In the genomic region with DNA sequence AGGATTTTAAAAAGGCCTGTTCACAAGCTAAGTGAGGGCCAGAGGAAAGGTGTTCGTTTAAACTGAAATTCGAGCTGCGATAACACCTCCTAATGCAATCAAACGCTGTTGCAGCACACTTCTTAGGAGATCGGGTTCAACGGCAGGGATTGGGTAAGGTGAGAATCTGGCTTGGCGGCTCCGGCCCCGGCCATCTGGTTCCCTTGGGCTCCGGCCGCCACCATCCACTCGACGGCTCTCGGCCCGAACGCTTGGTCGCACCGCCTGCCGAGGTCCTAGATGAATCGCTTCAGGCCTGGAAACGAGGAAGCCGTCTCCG, we compare ENCODE assay signal across 8 cellular contexts. TPM values are rescaled to one million over a fixed set of nuclear protein-coding genes. Genes with fewer than 3 reads are reported as not detected.
A peak's percentile ranks its signal among the peaks of the same experiment; 100 is the strongest.
DNase-seq lines count a peak whose midpoint lies in the region; ATAC-seq, FAIRE-seq and TF ChIP-seq lines count a peak whose summit lies in the region.

No MANE protein-coding gene starts in this region.

- H3K79me2 ChIP-seq in K562 (ENCODE audit: control insufficient read depth, insufficient read depth, low read length): peaks cover 71% of the 10 kb centered on the region

- peak overlapping the region; percentile 95 to 98 for H3K9ac ChIP-seq in K562 (ENCODE audit: insufficient read depth in 1 of 2, low read depth in 2 of 2, low read length in 2 of 2)

- no peak for TF ChIP-seq CTCF in K562 (IDR thresholded peaks at IDR 0.05 in 2 of 3, conservative IDR thresholded peaks at IDR 0.05 in 1 of 3; ENCODE audit: insufficient read depth in 2 of 3, low read depth in 1 of 3, low read length in 3 of 3)
- no peak for TF ChIP-seq CTCF in suprapubic skin (IDR thresholded peaks at IDR 0.05)

- H2AFZ ChIP-seq in K562 (ENCODE audit: low read depth, low read length): peak overlapping the region; percentile 88

- TF ChIP-seq POLR2A in K562 (conservative IDR thresholded peaks at IDR 0.05): no peak
- no peak for TF ChIP-seq POLR2A in suprapubic skin (IDR thresholded peaks at IDR 0.05)

- in situ Hi-C loops in K562 (cut with MboI): no loop called here

- peak overlapping the region; percentile 96 for H3K4me3 Mint-ChIP-seq in activated T-cell treated with anti-CD3 and anti-CD28 coated beads, Interleukin-2, amount 50 U/mL, for 4 hours

- FAIRE-seq in K562 (lab: Jason Lieb, UNC): no peak

- no peaks in the 10 kb centered on the region for H3K27me3 Mint-ChIP-seq in activated T-cell treated with anti-CD3 and anti-CD28 coated beads, Interleukin-2, amount 50 U/mL, for 4 hours (ENCODE audit: low read depth)

- peaks cover 3 to 25% of the 10 kb centered on the region in 2 experiments for H3K4me1 ChIP-seq in K562 (replicated peaks in 1 of 2; ENCODE audit: control insufficient read depth in 2 of 2, insufficient read depth in 2 of 2, low read length in 2 of 2)
- H3K4me1 ChIP-seq in suprapubic skin: peaks cover 54% of the 10 kb centered on the region

- peak overlapping the region; percentile 99 for H3K27ac ChIP-seq in K562 (ENCODE audit: extremely low read depth, low read depth, low read length)
- H3K27ac ChIP-seq in suprapubic skin: peak overlapping the region; percentile 98

- peaks cover 11% of the 10 kb centered on the region for H3K36me3 Mint-ChIP-seq in activated T-cell treated with anti-CD3 and anti-CD28 coated beads, Interleukin-2, amount 50 U/mL, for 4 hours (ENCODE audit: insufficient read depth)

- no peaks in the 10 kb centered on the region for H4K20me1 ChIP-seq in K562 (replicated peaks; ENCODE audit: control insufficient read depth, insufficient read depth, low read length)

- CTCF ChIA-PET in K562 (lab: Yijun Ruan, JAX; ENCODE audit: low intra/inter-chr PET ratio): no interaction called here

- H3K27me3 ChIP-seq in K562 (ENCODE audit: control insufficient read depth in 2 of 2, insufficient read depth in 2 of 2, low read length in 2 of 2) (no peaks in the 10 kb centered on the region), suprapubic skin (no peaks in the 10 kb centered on the region)

- peak overlapping the region; percentile 97 for H3K4me2 ChIP-seq in K562 (ENCODE audit: insufficient read depth, low read length)

- H3K9me3 ChIP-seq in K562 (replicated peaks; ENCODE audit: control insufficient read depth, insufficient read depth, low read depth, low read length): no peaks in the 10 kb centered on the region
- H3K9me3 ChIP-seq in suprapubic skin: no peaks in the 10 kb centered on the region

- DNase-seq in activated T-cell treated with anti-CD3 and anti-CD28 coated beads, Interleukin-2, amount 50 U/mL, for 4 hours: no peak
- no peak for DNase-seq in activated T-cell treated with anti-CD3 and anti-CD28 coated beads, Interleukin-2, amount 50 U/mL, for 48 hours
- DNase-seq in NCI-H2196 (lab: John Stamatoyannopoulos, UW; ENCODE audit: unreplicated experiment) (peak; percentile 55), K562 (ENCODE audit: extremely low read depth in 1 of 4, low spot score in 3 of 4) (peak in 2 of 4 experiments; percentile 52 to 66), left colon (peak in 1 of 2 donors; percentile 70), suprapubic skin (ENCODE audit: low spot score in 2 of 2) (peak in 1 of 2 donors; percentile 88), RKO (ENCODE audit: low spot score) (no peak)

- H3K4me3 ChIP-seq in K562: peak overlapping the region; percentile 54
- H3K4me3 ChIP-seq in suprapubic skin: peak overlapping the region; percentile 85

- no peaks in the 10 kb centered on the region for H3K9me1 ChIP-seq in K562 (ENCODE audit: control insufficient read depth, insufficient read depth, low read length)

- no peak for TF ChIP-seq RAD21 in K562 (CRISPR knock-in tag; conservative IDR thresholded peaks at IDR 0.05 in 1 of 2, IDR thresholded peaks at IDR 0.05 in 1 of 2)

- intact Hi-C loops in K562 (cut with micrococcal nuclease) (loop anchor here (1.0 to 2.0 kb wide), 3 partner anchors 39 to 119 kb away; partner anchors contain the start of gene REXO2), left colon (cut with DNase I, micrococcal nuclease) (no loop called here)

- peak; percentile 15 to 23 for ATAC-seq in activated T-cell treated with anti-CD3 and anti-CD28 coated beads, Interleukin-2, amount 50 U/mL, for 4 hours
- peak; percentile 28 for ATAC-seq in HG02938 (IDR thresholded peaks at IDR 0.05; ENCODE audit: unreplicated experiment)
- peak; percentile 62 for ATAC-seq in K562
- peak; percentile 48 for ATAC-seq in left colon

- no peaks in the 10 kb centered on the region for H3K9me3 Mint-ChIP-seq in activated T-cell treated with anti-CD3 and anti-CD28 coated beads, Interleukin-2, amount 50 U/mL, for 4 hours

- BruUV-seq in K562 (replicated peaks; lab: Mats Ljungman, UMichigan): TSS peak; percentile 84

- TF ChIP-seq EP300 in K562 (IDR thresholded peaks at IDR 0.05; ENCODE audit: low read length) (no peak), suprapubic skin (IDR thresholded peaks at IDR 0.05) (peak; percentile 3)

- under 1% methylated on average over 23 of the region's 23 CpGs for WGBS in K562 (ENCODE audit: insufficient coverage, low coverage, missing lambda C conversion rate)
- 0% methylated on average over 12 of the region's 23 CpGs for WGBS in suprapubic skin

- H3K36me3 ChIP-seq in K562 (ENCODE audit: control insufficient read depth, insufficient read depth, low read length) (peaks cover 23% of the 10 kb centered on the region), suprapubic skin (no peaks in the 10 kb centered on the region)

- H3K4me1 Mint-ChIP-seq in activated T-cell treated with anti-CD3 and anti-CD28 coated beads, Interleukin-2, amount 50 U/mL, for 4 hours (ENCODE audit: low read depth): peaks cover 44% of the 10 kb centered on the region

- POLR2A ChIA-PET in K562 (lab: Yijun Ruan, JAX): interaction anchor here (0.6 to 1.6 kb wide), 2 partner anchors 12 to 95 kb away, joined by 3 to 12 read pairs; no protein-coding TSS in a partner anchor

RNA-seq across cellular contexts. Expression of gene C11orf71, which starts 0.4 kb away (rescaled TPM):
- total RNA-seq in activated T-cell treated with anti-CD3 and anti-CD28 coated beads, Interleukin-2, amount 50 U/mL, for 4 hours: 1 to 10 TPM; 6.5 to 8.9 (median 8.2) TPM
- total RNA-seq in K562 (2011; cell fraction: chromatin; rRNA removed; ENCODE audit: low replicate concordance): 9.9 and 10.7 TPM in 2 replicates
- 12.2 and 15.2 TPM in 2 replicates for total RNA-seq in K562 (2011; cell fraction: nucleolus; rRNA removed)
- total RNA-seq in K562 (2011; cell fraction: nucleoplasm; rRNA removed): 17.1 and 20.5 TPM in 2 replicates
- total RNA-seq in K562 (2014; rRNA removed): 10.1 and 13.4 TPM in 2 replicates
- total RNA-seq in K562 (2014; rRNA removed; fragmentation: Illumina TruSeq; extraction: Trizol): 8.0 and 8.5 TPM in 2 replicates
- total RNA-seq in K562 (2015; rRNA removed; fragmentation: Illumina TruSeq; extraction: Trizol): 8.9 and 9.1 TPM in 2 replicates
- 10.4 and 10.8 TPM in 2 replicates for total RNA-seq in K562 (2021)
- 13.6 and 15.1 TPM in 2 replicates for polyA plus RNA-seq in K562 (2011; rRNA removed)
- 12.2 and 14.2 TPM in 2 replicates for polyA plus RNA-seq in K562 (2011; cell fraction: cytosol; rRNA removed)
- 26.7 and 27.3 TPM in 2 replicates for polyA plus RNA-seq in K562 (2011; cell fraction: nucleus; rRNA removed)
- 8.5 and 11.0 TPM in 2 replicates for polyA plus RNA-seq in K562 (2012)
- polyA plus RNA-seq in K562 (2014; fragmentation: Illumina TruSeq; extraction: Trizol): 8.8 and 8.9 TPM in 2 replicates
- polyA plus RNA-seq in K562 (2014; fragmentation: Nextera tagmentation; extraction: Ambion mirVana): 1 to 10 TPM; 2.9 to 4.3 TPM
- polyA plus RNA-seq in K562 (2014; rRNA removed): 14.7 and 19.5 TPM in 2 replicates
- polyA minus RNA-seq in K562 (2011; rRNA and poly(A)+ RNA removed): 12.7 and 13.4 TPM in 2 replicates
- polyA minus RNA-seq in K562 (2011; cell fraction: cytosol; rRNA and poly(A)+ RNA removed): 1.1 and 2.8 TPM in 2 replicates
- polyA minus RNA-seq in K562 (2011; cell fraction: nucleus; rRNA and poly(A)+ RNA removed): 18.3 and 35.2 TPM in 2 replicates
- total RNA-seq in left colon: 10 to 100 TPM in 1 of 2 donors, 1 to 10 TPM in 1; 9.2 to 12.5 TPM
- total RNA-seq in suprapubic skin: 10 to 100 TPM in 3 of 4 donors, 1 to 10 TPM in 1; 9.7 to 13.3 (median 11.8) TPM

RNA-seq across cellular contexts. Expression of gene RBM7, which starts 0.6 kb away (rescaled TPM):
- total RNA-seq in activated T-cell treated with anti-CD3 and anti-CD28 coated beads, Interleukin-2, amount 50 U/mL, for 4 hours: 10 to 100 TPM; 27.5 to 33.0 (median 29.6) TPM
- 21.4 and 46.2 TPM in 2 replicates for total RNA-seq in K562 (2011; cell fraction: chromatin; rRNA removed; ENCODE audit: low replicate concordance)
- 11.5 and 13.2 TPM in 2 replicates for total RNA-seq in K562 (2011; cell fraction: nucleolus; rRNA removed)
- total RNA-seq in K562 (2011; cell fraction: nucleoplasm; rRNA removed): 29.8 and 46.6 TPM in 2 replicates
- 21.7 and 27.4 TPM in 2 replicates for total RNA-seq in K562 (2014; rRNA removed)
- total RNA-seq in K562 (2014; rRNA removed; fragmentation: Illumina TruSeq; extraction: Trizol): 42.2 and 52.5 TPM in 2 replicates
- 45.7 and 49.6 TPM in 2 replicates for total RNA-seq in K562 (2015; rRNA removed; fragmentation: Illumina TruSeq; extraction: Trizol)
- total RNA-seq in K562 (2021): 28.5 and 31.3 TPM in 2 replicates
- polyA plus RNA-seq in K562 (2011; rRNA removed): 59.2 and 72.0 TPM in 2 replicates
- 22.4 and 30.6 TPM in 2 replicates for polyA plus RNA-seq in K562 (2011; cell fraction: cytosol; rRNA removed)
- 18.0 and 25.0 TPM in 2 replicates for polyA plus RNA-seq in K562 (2011; cell fraction: nucleus; rRNA removed)
- polyA plus RNA-seq in K562 (2012): 34.4 and 36.6 TPM in 2 replicates
- 54.0 and 55.7 TPM in 2 replicates for polyA plus RNA-seq in K562 (2014; fragmentation: Illumina TruSeq; extraction: Trizol)
- 10 to 100 TPM; 62.7 to 76.8 TPM for polyA plus RNA-seq in K562 (2014; fragmentation: Nextera tagmentation; extraction: Ambion mirVana)
- 24.1 and 26.0 TPM in 2 replicates for polyA plus RNA-seq in K562 (2014; rRNA removed)
- polyA minus RNA-seq in K562 (2011; rRNA and poly(A)+ RNA removed): 128 and 147 TPM in 2 replicates
- polyA minus RNA-seq in K562 (2011; cell fraction: cytosol; rRNA and poly(A)+ RNA removed): 32.9 and 51.4 TPM in 2 replicates
- polyA minus RNA-seq in K562 (2011; cell fraction: nucleus; rRNA and poly(A)+ RNA removed): 19.3 and 37.4 TPM in 2 replicates
- total RNA-seq in left colon: 10 to 100 TPM; 31.1 to 33.6 TPM
- total RNA-seq in suprapubic skin: 10 to 100 TPM; 10.2 to 18.4 (median 16.9) TPM

RNA-seq across cellular contexts. Expression of gene REXO2, which starts 39.4 kb away (rescaled TPM):
- 10 to 100 TPM; 62.5 to 68.4 (median 66.5) TPM for total RNA-seq in activated T-cell treated with anti-CD3 and anti-CD28 coated beads, Interleukin-2, amount 50 U/mL, for 4 hours
- 59.0 and 162 TPM in 2 replicates for total RNA-seq in K562 (2011; cell fraction: chromatin; rRNA removed; ENCODE audit: low replicate concordance)
- total RNA-seq in K562 (2011; cell fraction: nucleolus; rRNA removed): 39.7 and 55.5 TPM in 2 replicates
- 103 and 134 TPM in 2 replicates for total RNA-seq in K562 (2011; cell fraction: nucleoplasm; rRNA removed)
- total RNA-seq in K562 (2014; rRNA removed) (173 and 189 TPM in 2 replicates), K562 (2014; rRNA removed; fragmentation: Illumina TruSeq; extraction: Trizol) (204 and 225 TPM in 2 replicates), K562 (2015; rRNA removed; fragmentation: Illumina TruSeq; extraction: Trizol) (184 and 193 TPM in 2 replicates), K562 (2021) (144 and 145 TPM in 2 replicates), left colon (10 to 100 TPM; 37.8 to 41.8 TPM), suprapubic skin (100 to 1,000 TPM in 3 of 4 donors, 10 to 100 TPM in 1; 88.7 to 125 (median 109) TPM)
- polyA plus RNA-seq in K562 (2011; rRNA removed) (281 and 370 TPM in 2 replicates), K562 (2014; fragmentation: Illumina TruSeq; extraction: Trizol) (179 and 230 TPM in 2 replicates), K562 (2014; fragmentation: Nextera tagmentation; extraction: Ambion mirVana) (100 to 1,000 TPM; 143 to 151 TPM), K562 (2014; rRNA removed) (262 and 285 TPM in 2 replicates)
- polyA plus RNA-seq in K562 (2011; cell fraction: cytosol; rRNA removed): 132 and 167 TPM in 2 replicates
- 148 and 204 TPM in 2 replicates for polyA plus RNA-seq in K562 (2011; cell fraction: nucleus; rRNA removed)
- polyA plus RNA-seq in K562 (2012): 129 and 178 TPM in 2 replicates
- 89.4 and 92.6 TPM in 2 replicates for polyA minus RNA-seq in K562 (2011; rRNA and poly(A)+ RNA removed)
- 49.7 and 57.9 TPM in 2 replicates for polyA minus RNA-seq in K562 (2011; cell fraction: cytosol; rRNA and poly(A)+ RNA removed)
- 53.0 and 98.5 TPM in 2 replicates for polyA minus RNA-seq in K562 (2011; cell fraction: nucleus; rRNA and poly(A)+ RNA removed)
